Comparison of ENCODE assay signal across 1 cellular context in the genomic region with DNA sequence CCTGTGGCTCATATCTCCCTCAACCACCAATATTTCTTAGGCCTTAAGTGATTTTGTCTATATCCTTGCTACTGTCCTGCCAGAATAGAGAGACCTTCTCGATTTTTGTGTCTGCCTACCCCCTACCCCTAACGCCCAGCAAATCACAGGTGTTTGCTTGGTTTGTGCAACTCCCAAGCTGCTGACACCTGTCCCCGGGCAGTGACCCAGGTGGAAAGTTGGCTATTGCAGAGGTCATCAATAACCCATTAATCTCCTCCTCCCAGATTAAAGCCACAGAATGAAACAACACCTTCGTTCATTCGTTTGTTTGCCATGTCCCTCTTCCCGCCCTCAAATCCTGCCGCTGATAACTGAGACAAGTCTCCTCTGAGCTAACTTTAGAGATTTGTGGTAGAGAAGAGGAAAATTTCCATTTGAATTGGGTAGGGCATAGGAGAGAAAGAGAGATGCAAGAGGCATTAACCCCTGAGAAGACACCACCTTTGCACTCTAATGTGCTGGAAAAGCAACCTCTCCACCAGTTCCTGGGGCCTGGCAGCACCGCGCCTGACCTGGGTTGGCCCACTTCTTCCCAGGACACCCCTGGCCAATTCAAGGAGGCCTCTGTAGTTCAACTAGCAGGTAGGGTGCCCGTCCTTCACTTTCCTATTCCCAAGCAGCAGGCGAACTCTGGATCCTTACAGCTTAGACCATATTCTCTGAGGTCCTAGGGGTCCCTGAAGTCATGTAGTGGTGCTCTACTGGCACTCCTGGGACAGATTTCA.
TF ChIP-seq lines count a peak whose summit lies in the region.

No MANE protein-coding gene starts in this region.

TF ChIP-seq in WTC11, 78 proteins besides CTCF, POLR2A, EP300 and RAD21 (continued from another document):
- TF ChIP-seq USF2 (CRISPR knock-in tag; IDR thresholded peaks at IDR 0.05) (no peak), GRHL2 (CRISPR knock-in tag; IDR thresholded peaks at IDR 0.05; ENCODE audit: insufficient replicate concordance, severe bottlenecking) (no peak)
- TF ChIP-seq, protein P1, sequence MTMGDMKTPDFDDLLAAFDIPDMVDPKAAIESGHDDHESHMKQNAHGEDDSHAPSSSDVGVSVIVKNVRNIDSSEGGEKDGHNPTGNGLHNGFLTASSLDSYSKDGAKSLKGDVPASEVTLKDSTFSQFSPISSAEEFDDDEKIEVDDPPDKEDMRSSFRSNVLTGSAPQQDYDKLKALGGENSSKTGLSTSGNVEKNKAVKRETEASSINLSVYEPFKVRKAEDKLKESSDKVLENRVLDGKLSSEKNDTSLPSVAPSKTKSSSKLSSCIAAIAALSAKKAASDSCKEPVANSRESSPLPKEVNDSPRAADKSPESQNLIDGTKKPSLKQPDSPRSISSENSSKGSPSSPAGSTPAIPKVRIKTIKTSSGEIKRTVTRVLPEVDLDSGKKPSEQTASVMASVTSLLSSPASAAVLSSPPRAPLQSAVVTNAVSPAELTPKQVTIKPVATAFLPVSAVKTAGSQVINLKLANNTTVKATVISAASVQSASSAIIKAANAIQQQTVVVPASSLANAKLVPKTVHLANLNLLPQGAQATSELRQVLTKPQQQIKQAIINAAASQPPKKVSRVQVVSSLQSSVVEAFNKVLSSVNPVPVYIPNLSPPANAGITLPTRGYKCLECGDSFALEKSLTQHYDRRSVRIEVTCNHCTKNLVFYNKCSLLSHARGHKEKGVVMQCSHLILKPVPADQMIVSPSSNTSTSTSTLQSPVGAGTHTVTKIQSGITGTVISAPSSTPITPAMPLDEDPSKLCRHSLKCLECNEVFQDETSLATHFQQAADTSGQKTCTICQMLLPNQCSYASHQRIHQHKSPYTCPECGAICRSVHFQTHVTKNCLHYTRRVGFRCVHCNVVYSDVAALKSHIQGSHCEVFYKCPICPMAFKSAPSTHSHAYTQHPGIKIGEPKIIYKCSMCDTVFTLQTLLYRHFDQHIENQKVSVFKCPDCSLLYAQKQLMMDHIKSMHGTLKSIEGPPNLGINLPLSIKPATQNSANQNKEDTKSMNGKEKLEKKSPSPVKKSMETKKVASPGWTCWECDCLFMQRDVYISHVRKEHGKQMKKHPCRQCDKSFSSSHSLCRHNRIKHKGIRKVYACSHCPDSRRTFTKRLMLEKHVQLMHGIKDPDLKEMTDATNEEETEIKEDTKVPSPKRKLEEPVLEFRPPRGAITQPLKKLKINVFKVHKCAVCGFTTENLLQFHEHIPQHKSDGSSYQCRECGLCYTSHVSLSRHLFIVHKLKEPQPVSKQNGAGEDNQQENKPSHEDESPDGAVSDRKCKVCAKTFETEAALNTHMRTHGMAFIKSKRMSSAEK (CRISPR knock-in tag; IDR thresholded peaks at IDR 0.05; ENCODE audit: borderline replicate concordance): no peak
